ENCODE assay signal across 1 cellular context in genomic region chr15:40163657-40164416, GRCh38.
TF ChIP-seq lines count a peak whose summit lies in the region.

No MANE protein-coding gene starts in this region.

TF ChIP-seq in GM12878, 131 proteins besides CTCF, POLR2A, EP300 and RAD21 (continues in another document):
- TF ChIP-seq ELK1 (IDR thresholded peaks at IDR 0.05; ENCODE audit: low read depth, low read length) (no peak), BHLHE40 (IDR thresholded peaks at IDR 0.05; ENCODE audit: borderline replicate concordance in 1 of 2, low read depth in 2 of 2, low read length in 1 of 2) (0 out of 4 replicates have a peak, but pooled peaks of 1 of the 2 experiments have one; percentile 38), CEBPB (IDR thresholded peaks at IDR 0.05; ENCODE audit: borderline replicate concordance in 1 of 2, low read depth in 2 of 2, low read length in 2 of 2) (peak in 1 of 2 experiments; percentile 38; a peak in 1 of 4 replicates), NR2F1 (conservative IDR thresholded peaks at IDR 0.05) (no peak), ZNF217 (IDR thresholded peaks at IDR 0.05) (no peak), FOS (IDR thresholded peaks at IDR 0.05; ENCODE audit: borderline replicate concordance, extremely low read depth, insufficient read length) (no peak), SRF (IDR thresholded peaks at IDR 0.05; ENCODE audit: low read depth in 2 of 2, low read length in 2 of 2) (no peak), RFX5 (IDR thresholded peaks at IDR 0.05; ENCODE audit: low read depth, low read length) (no peak), SMAD5 (IDR thresholded peaks at IDR 0.05; ENCODE audit: low read depth) (no peak), PRDM15 (CRISPR knock-in tag; IDR thresholded peaks at IDR 0.05) (no peak), KDM1A (IDR thresholded peaks at IDR 0.05; ENCODE audit: borderline replicate concordance) (no peak), ZNF622 (IDR thresholded peaks at IDR 0.05) (no peak), REST (IDR thresholded peaks at IDR 0.05; ENCODE audit: low read depth, low read length) (no peak), ATF7 (IDR thresholded peaks at IDR 0.05; ENCODE audit: low read depth) (0 out of 2 replicates have a peak, but pooled peaks have one; percentile 69), JUNB (IDR thresholded peaks at IDR 0.05) (peak; percentile 90), RELB (IDR thresholded peaks at IDR 0.05; ENCODE audit: low read depth) (peak; percentile 43; the same call in 1 of the 2 replicates), SPI1 (IDR thresholded peaks at IDR 0.05; ENCODE audit: borderline replicate concordance, insufficient read depth, low read depth, low read length) (no peak), EED (IDR thresholded peaks at IDR 0.05; ENCODE audit: low read depth) (peak; percentile 79), NFYA (IDR thresholded peaks at IDR 0.05; ENCODE audit: borderline replicate concordance, low read depth, low read length) (no peak), BCL11A (IDR thresholded peaks at IDR 0.05; ENCODE audit: low read depth, low read length) (peak; percentile 70; the same call in 1 of the 2 replicates), TCF3 (IDR thresholded peaks at IDR 0.05; ENCODE audit: borderline replicate concordance, insufficient read depth, low read depth, low read length) (no peak), ZNF24 (IDR thresholded peaks at IDR 0.05) (no peak), TAF1 (IDR thresholded peaks at IDR 0.05; ENCODE audit: borderline replicate concordance, low read depth, low read length) (no peak), NFIC (IDR thresholded peaks at IDR 0.05; ENCODE audit: low read depth, low read length) (peak; percentile 81; the same call in 1 of the 2 replicates), CHD1 (IDR thresholded peaks at IDR 0.05; ENCODE audit: low read depth, low read length) (no peak), POLR2AphosphoS2 (IDR thresholded peaks at IDR 0.05; ENCODE audit: low read depth, low read length) (no peak), HDAC2 (IDR thresholded peaks at IDR 0.05) (no peak), JUND (IDR thresholded peaks at IDR 0.05; ENCODE audit: low read depth, low read length) (no peak), CREB1 (IDR thresholded peaks at IDR 0.05; ENCODE audit: low read depth) (0 out of 2 replicates have a peak, but pooled peaks have one; percentile 11), SREBF1 (IDR thresholded peaks at IDR 0.05; ENCODE audit: low read length) (no peak), NR2C2 (IDR thresholded peaks at IDR 0.05; ENCODE audit: borderline replicate concordance, control insufficient read depth, insufficient read length, low read depth) (no peak)
- TF ChIP-seq, protein P1, sequence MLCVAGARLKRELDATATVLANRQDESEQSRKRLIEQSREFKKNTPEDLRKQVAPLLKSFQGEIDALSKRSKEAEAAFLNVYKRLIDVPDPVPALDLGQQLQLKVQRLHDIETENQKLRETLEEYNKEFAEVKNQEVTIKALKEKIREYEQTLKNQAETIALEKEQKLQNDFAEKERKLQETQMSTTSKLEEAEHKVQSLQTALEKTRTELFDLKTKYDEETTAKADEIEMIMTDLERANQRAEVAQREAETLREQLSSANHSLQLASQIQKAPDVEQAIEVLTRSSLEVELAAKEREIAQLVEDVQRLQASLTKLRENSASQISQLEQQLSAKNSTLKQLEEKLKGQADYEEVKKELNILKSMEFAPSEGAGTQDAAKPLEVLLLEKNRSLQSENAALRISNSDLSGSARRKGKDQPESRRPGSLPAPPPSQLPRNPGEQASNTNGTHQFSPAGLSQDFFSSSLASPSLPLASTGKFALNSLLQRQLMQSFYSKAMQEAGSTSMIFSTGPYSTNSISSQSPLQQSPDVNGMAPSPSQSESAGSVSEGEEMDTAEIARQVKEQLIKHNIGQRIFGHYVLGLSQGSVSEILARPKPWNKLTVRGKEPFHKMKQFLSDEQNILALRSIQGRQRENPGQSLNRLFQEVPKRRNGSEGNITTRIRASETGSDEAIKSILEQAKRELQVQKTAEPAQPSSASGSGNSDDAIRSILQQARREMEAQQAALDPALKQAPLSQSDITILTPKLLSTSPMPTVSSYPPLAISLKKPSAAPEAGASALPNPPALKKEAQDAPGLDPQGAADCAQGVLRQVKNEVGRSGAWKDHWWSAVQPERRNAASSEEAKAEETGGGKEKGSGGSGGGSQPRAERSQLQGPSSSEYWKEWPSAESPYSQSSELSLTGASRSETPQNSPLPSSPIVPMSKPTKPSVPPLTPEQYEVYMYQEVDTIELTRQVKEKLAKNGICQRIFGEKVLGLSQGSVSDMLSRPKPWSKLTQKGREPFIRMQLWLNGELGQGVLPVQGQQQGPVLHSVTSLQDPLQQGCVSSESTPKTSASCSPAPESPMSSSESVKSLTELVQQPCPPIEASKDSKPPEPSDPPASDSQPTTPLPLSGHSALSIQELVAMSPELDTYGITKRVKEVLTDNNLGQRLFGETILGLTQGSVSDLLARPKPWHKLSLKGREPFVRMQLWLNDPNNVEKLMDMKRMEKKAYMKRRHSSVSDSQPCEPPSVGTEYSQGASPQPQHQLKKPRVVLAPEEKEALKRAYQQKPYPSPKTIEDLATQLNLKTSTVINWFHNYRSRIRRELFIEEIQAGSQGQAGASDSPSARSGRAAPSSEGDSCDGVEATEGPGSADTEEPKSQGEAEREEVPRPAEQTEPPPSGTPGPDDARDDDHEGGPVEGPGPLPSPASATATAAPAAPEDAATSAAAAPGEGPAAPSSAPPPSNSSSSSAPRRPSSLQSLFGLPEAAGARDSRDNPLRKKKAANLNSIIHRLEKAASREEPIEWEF (IDR thresholded peaks at IDR 0.05; ENCODE audit: insufficient replicate concordance, low read depth, low read length), result no peak
- TF ChIP-seq, protein P2, sequence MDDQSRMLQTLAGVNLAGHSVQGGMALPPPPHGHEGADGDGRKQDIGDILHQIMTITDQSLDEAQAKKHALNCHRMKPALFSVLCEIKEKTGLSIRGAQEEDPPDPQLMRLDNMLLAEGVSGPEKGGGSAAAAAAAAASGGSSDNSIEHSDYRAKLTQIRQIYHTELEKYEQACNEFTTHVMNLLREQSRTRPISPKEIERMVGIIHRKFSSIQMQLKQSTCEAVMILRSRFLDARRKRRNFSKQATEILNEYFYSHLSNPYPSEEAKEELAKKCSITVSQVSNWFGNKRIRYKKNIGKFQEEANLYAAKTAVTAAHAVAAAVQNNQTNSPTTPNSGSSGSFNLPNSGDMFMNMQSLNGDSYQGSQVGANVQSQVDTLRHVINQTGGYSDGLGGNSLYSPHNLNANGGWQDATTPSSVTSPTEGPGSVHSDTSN (IDR thresholded peaks at IDR 0.05; ENCODE audit: insufficient replicate concordance, low read depth, low read length), result no peak
- TF ChIP-seq, protein P3, sequence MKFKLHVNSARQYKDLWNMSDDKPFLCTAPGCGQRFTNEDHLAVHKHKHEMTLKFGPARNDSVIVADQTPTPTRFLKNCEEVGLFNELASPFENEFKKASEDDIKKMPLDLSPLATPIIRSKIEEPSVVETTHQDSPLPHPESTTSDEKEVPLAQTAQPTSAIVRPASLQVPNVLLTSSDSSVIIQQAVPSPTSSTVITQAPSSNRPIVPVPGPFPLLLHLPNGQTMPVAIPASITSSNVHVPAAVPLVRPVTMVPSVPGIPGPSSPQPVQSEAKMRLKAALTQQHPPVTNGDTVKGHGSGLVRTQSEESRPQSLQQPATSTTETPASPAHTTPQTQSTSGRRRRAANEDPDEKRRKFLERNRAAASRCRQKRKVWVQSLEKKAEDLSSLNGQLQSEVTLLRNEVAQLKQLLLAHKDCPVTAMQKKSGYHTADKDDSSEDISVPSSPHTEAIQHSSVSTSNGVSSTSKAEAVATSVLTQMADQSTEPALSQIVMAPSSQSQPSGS (IDR thresholded peaks at IDR 0.05; ENCODE audit: low read length), result peak; percentile 85
- TF ChIP-seq, protein P4, sequence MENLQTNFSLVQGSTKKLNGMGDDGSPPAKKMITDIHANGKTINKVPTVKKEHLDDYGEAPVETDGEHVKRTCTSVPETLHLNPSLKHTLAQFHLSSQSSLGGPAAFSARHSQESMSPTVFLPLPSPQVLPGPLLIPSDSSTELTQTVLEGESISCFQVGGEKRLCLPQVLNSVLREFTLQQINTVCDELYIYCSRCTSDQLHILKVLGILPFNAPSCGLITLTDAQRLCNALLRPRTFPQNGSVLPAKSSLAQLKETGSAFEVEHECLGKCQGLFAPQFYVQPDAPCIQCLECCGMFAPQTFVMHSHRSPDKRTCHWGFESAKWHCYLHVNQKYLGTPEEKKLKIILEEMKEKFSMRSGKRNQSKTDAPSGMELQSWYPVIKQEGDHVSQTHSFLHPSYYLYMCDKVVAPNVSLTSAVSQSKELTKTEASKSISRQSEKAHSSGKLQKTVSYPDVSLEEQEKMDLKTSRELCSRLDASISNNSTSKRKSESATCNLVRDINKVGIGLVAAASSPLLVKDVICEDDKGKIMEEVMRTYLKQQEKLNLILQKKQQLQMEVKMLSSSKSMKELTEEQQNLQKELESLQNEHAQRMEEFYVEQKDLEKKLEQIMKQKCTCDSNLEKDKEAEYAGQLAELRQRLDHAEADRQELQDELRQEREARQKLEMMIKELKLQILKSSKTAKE (IDR thresholded peaks at IDR 0.05; ENCODE audit: low read depth, poor library complexity, severe bottlenecking), result peak; percentile 19
- TF ChIP-seq, protein P5, sequence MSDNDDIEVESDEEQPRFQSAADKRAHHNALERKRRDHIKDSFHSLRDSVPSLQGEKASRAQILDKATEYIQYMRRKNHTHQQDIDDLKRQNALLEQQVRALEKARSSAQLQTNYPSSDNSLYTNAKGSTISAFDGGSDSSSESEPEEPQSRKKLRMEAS (IDR thresholded peaks at IDR 0.05; ENCODE audit: low read depth, low read length), result no peak
